ENCODE assay signal across 13 cellular contexts in the genomic region with DNA sequence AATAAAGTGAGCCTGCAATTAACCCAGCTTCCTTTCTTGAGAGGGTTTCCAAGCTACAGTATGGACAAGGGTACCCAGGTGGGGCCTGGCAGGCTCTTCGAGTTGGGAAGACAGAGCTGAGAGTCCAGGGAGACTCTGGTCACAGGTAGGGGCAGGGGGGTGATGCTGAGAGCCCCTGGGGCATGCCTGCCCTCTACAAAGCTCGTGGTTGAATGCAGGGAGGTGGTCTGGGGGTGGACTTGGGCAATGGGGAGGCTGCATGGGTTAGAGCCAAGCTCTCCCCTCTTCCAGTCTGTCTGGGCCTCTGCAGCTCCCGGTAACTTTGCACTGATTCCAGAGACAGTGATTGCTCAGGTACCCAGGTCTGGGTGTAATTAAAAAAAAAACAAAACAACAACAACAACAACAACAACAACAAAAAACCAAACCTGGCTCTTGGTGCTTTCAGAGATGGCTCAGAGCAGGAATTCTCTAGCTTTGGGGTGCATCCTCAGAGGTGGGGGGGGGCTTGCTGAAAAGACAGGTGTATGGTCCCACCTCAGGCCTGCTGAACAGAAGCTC. TPM values are rescaled to one million over a fixed set of nuclear protein-coding genes. Genes with fewer than 3 reads are reported as not detected.
DNase-seq lines count a peak whose midpoint lies in the region; ATAC-seq lines count a peak whose summit lies in the region.
"Had no signal": no experiment of that assay in that cellular context is flagged by ENCODE, and none has a peak within 500 bp of the region (broad histone marks: within the 10 kb centered on the region; RNA-seq: fewer than 3 reads in every experiment).

No MANE protein-coding gene starts in this region.

- H3K4me3 Mint-ChIP-seq in activated CD4-positive, alpha-beta memory T cell treated with anti-CD3 and anti-CD28 coated beads for 36 hours: peak overlapping the region; percentile 74
- H3K4me3 Mint-ChIP-seq: neural crest cell had no signal

- H3K36me3 Mint-ChIP-seq in activated CD4-positive, alpha-beta memory T cell treated with anti-CD3 and anti-CD28 coated beads for 36 hours: no peaks in the 10 kb centered on the region

- CTCF ChIA-PET in activated CD4-positive, alpha-beta memory T cell treated with anti-CD3 and anti-CD28 coated beads for 36 hours (lab: Charles Lee): interaction anchor here (0.6 to 4.3 kb wide), 6 partner anchors 24 to 522 kb away, joined by 3 to 21 read pairs (median 3); no protein-coding TSS in a partner anchor

- peak overlapping the region; percentile 55 for H3K4me2 ChIP-seq in skeletal muscle satellite cell (ENCODE audit: low read length)

- intact Hi-C loops in activated CD4-positive, alpha-beta memory T cell treated with anti-CD3 and anti-CD28 coated beads for 36 hours (cut with micrococcal nuclease): loop anchor here (1.0 to 2.0 kb wide), 6 partner anchors 8 to 218 kb away; no protein-coding TSS in a partner anchor

- H3K36me3 ChIP-seq in H7 (replicated peaks; ENCODE audit: control insufficient read depth, insufficient read depth, low read length): no peaks in the 10 kb centered on the region
- H3K36me3 ChIP-seq in esophagus (ENCODE audit: control insufficient read depth in 2 of 2, insufficient read depth in 2 of 2, low read length in 1 of 2): no peaks in the 10 kb centered on the region
- H3K36me3 ChIP-seq in skeletal muscle satellite cell (ENCODE audit: insufficient read depth, low read length): no peaks in the 10 kb centered on the region
- H3K36me3 ChIP-seq: brain microvascular endothelial cell, heart right ventricle had no signal

- no peak overlapping the region for H3K4me3 ChIP-seq in H7 (ENCODE audit: insufficient read depth, low read depth, low read length)
- no peak overlapping the region for H3K4me3 ChIP-seq in esophagus (ENCODE audit: low read depth in 1 of 2, low read length in 2 of 2)
- H3K4me3 ChIP-seq in skeletal muscle satellite cell (ENCODE audit: low read length): no peak overlapping the region

- H3K4me1 ChIP-seq in esophagus (ENCODE audit: control insufficient read depth in 2 of 2, insufficient read depth in 2 of 2, low read length in 1 of 2) (peaks cover 0 to 5% of the 10 kb centered on the region in 2 donors), skeletal muscle satellite cell (ENCODE audit: control insufficient read depth, insufficient read depth, low read length) (peaks cover 11% of the 10 kb centered on the region)

- H3K9ac ChIP-seq in skeletal muscle satellite cell (ENCODE audit: low read depth, low read length): no peak overlapping the region

- DNase-seq in H7 (peak; percentile 1), NCI-H82 treated with DMSO at 0.1 percent for 48 hours (lab: John Stamatoyannopoulos, UW; ENCODE audit: unreplicated experiment) (no peak), NCI-H1436 treated with DMSO at 0.1 percent for 48 hours (lab: John Stamatoyannopoulos, UW) (no peak), HuH-7 (ENCODE audit: low spot score) (no peak)
- DNase-seq in activated CD4-positive, alpha-beta memory T cell treated with anti-CD3 and anti-CD28 coated beads for 36 hours: no peak
- DNase-seq: DND-41, GOT3 had no signal

- peaks cover 68% of the 10 kb centered on the region for H3K4me1 Mint-ChIP-seq in activated CD4-positive, alpha-beta memory T cell treated with anti-CD3 and anti-CD28 coated beads for 36 hours (ENCODE audit: low read depth)

- H3K27ac Mint-ChIP-seq in activated CD4-positive, alpha-beta memory T cell treated with anti-CD3 and anti-CD28 coated beads for 36 hours: peak overlapping the region; percentile 97

- peak overlapping the region; percentile 83 to 90 for H3K27ac ChIP-seq in esophagus (ENCODE audit: low read depth in 2 of 2, low read length in 1 of 2)
- H3K27ac ChIP-seq: brain microvascular endothelial cell had no signal

- no peaks in the 10 kb centered on the region for H3K27me3 Mint-ChIP-seq in activated CD4-positive, alpha-beta memory T cell treated with anti-CD3 and anti-CD28 coated beads for 36 hours

- no peaks in the 10 kb centered on the region for H3K9me3 Mint-ChIP-seq in activated CD4-positive, alpha-beta memory T cell treated with anti-CD3 and anti-CD28 coated beads for 36 hours
- H3K9me3 Mint-ChIP-seq: neural crest cell had no signal

- peaks cover 0 to 3% of the 10 kb centered on the region in 2 donors for H3K9me3 ChIP-seq in esophagus (ENCODE audit: control insufficient read depth in 2 of 2, insufficient read depth in 1 of 2, low read depth in 1 of 2, low read length in 1 of 2)
- H3K9me3 ChIP-seq in skeletal muscle satellite cell (replicated peaks; ENCODE audit: low read length): no peaks in the 10 kb centered on the region

- POLR2A ChIA-PET in activated CD4-positive, alpha-beta memory T cell treated with anti-CD3 and anti-CD28 coated beads for 36 hours (lab: Charles Lee): interaction anchor here (1.1 to 2.2 kb wide), 8 partner anchors 9 to 95 kb away, joined by 3 to 22 read pairs (median 8); no protein-coding TSS in a partner anchor

- ATAC-seq in HG02852 (IDR thresholded peaks at IDR 0.05; ENCODE audit: unreplicated experiment): no peak

- H3K27me3 ChIP-seq in H7 (ENCODE audit: control insufficient read depth, insufficient read depth, low read length): no peaks in the 10 kb centered on the region
- H3K27me3 ChIP-seq in esophagus (ENCODE audit: control insufficient read depth in 1 of 2, insufficient read depth in 2 of 2, low read length in 2 of 2): no peaks in the 10 kb centered on the region
- H3K27me3 ChIP-seq in skeletal muscle satellite cell (ENCODE audit: control insufficient read depth, insufficient read depth, low read length): peaks cover 17% of the 10 kb centered on the region
- H3K27me3 ChIP-seq: brain microvascular endothelial cell, heart right ventricle had no signal

- 74 to 77% methylated on average over 3 of the region's 3 CpGs for WGBS in esophagus, 2 donors

RNA-seq across cellular contexts. Expression of a gene that starts 30.8 kb away (rescaled TPM):
- total RNA-seq in H7 (2014; rRNA removed; shearing (Covaris generic)): 46.7 and 64.6 TPM in 2 replicates
- total RNA-seq in activated CD4-positive, alpha-beta memory T cell treated with anti-CD3 and anti-CD28 coated beads for 36 hours: 100 to 1,000 TPM; 252 to 268 TPM
- 10 to 100 TPM; 64.8 to 87.3 TPM for polyA plus RNA-seq in esophagus
- 77.8 and 85.4 TPM in 2 replicates for total RNA-seq in skeletal muscle satellite cell (2012; rRNA removed)
